In the genomic region with DNA sequence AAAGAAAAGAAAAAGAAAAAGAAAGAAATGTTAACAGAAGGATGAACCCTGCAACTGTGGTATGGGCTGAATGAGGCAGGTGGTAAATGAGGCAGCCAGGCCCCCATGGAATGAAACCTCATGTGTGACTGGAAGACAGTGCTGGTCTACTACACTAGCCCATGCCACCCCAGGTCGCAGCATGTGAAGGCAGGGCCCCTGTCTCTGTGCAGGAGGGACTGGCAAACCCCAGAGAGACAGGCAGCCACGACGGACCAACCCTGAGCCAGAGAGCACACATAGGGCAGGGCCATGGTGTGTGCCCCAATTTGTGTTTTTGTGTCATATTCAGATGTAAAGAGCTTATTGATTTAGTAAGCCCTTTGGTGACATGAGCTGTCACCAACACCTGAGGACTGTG, we compare ENCODE assay signal across 23 cellular contexts.
"Had no signal": no experiment of that assay in that cellular context is flagged by ENCODE, and none has a peak within 500 bp of the region (broad histone marks: within the 10 kb centered on the region; RNA-seq: fewer than 3 reads in every experiment).

No MANE protein-coding gene starts in this region.

- H3K9me3 Mint-ChIP-seq: neural crest cell, type B pancreatic cell had no signal

- H3K4me1 ChIP-seq: esophagus muscularis mucosa, foreskin keratinocyte, gastroesophageal sphincter, prostate gland, testis, tibial artery had no signal

- H3K27ac ChIP-seq: coronary artery, esophagus muscularis mucosa, foreskin keratinocyte, gastroesophageal sphincter, prostate gland, skin epidermis, spleen, testis, tibial artery had no signal

- H3K27me3 ChIP-seq: esophagus muscularis mucosa, foreskin keratinocyte, gastroesophageal sphincter, heart left ventricle, testis, tibial artery had no signal

- H3K27ac Mint-ChIP-seq: memory B cell, natural killer cell, type B pancreatic cell had no signal

- H3K27me3 Mint-ChIP-seq: memory B cell, type B pancreatic cell had no signal

- H3K4me3 Mint-ChIP-seq: memory B cell, natural killer cell, neural crest cell, type B pancreatic cell had no signal

- DNase-seq: dermis blood vessel endothelial cell; effector memory CD4-positive, alpha-beta T cell; foreskin keratinocyte; heart left ventricle; hippocampal formation; left colon; natural killer cell; right cardiac atrium; spleen; stimulated activated CD4-positive, alpha-beta T cell treated with anti-CD3 and anti-CD28 coated beads, Interleukin-4, amount 100 ng/mL, for 4 hours; stimulated activated naive CD4-positive, alpha-beta T cell; substantia nigra; testis; tibial artery had no signal

- H3K36me3 ChIP-seq: prostate gland, spleen, tibial artery had no signal

- H3K36me3 Mint-ChIP-seq: memory B cell, natural killer cell had no signal

- H3K4me3 ChIP-seq: coronary artery, esophagus muscularis mucosa, gastroesophageal sphincter, heart left ventricle, lung, prostate gland, skin epidermis, spleen, testis, tibial artery had no signal

- H3K4me1 Mint-ChIP-seq: memory B cell, natural killer cell, neural crest cell had no signal

- H3K9me3 ChIP-seq: esophagus muscularis mucosa, gastroesophageal sphincter, heart left ventricle, prostate gland, spleen, testis, tibial artery had no signal

- ATAC-seq: foreskin keratinocyte, gastroesophageal sphincter, left colon, natural killer cell had no signal
